Comparison of ENCODE assay signal across 2 cellular contexts in the genomic region with DNA sequence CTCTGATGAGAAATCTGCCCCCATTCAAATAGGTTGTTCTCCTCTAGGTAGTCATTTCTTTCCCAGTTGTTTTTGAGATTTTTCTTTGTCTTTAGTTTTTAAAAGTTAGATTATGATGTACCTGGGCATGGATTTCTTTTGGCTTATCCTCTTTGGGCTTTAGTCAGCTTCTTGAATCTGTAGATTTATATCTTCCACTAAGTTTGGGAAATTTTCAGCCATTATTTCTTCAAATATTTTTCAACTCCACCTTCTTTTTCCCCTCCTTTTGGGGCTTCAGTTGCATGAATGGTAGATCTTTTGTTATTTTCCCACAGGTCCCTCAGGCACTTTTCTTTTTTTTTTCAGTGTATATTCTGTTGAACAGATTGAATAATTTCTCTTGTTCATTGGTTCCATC.
TF ChIP-seq lines count a peak whose summit lies in the region.

No MANE protein-coding gene starts in this region.

TF ChIP-seq in A549, 52 proteins besides CTCF, POLR2A, EP300 and RAD21 (continued from another document):
- TF ChIP-seq JUN (IDR thresholded peaks at IDR 0.05) (no peak), RNF2 (IDR thresholded peaks at IDR 0.05; ENCODE audit: borderline replicate concordance, low read depth) (no peak), HOXB13 (CRISPR knock-in tag; IDR thresholded peaks at IDR 0.05; ENCODE audit: low read depth) (no peak), KDM5A (IDR thresholded peaks at IDR 0.05) (no peak), CHD2 (IDR thresholded peaks at IDR 0.05; ENCODE audit: low read length, partially characterized antibody) (no peak), HOXB5 (CRISPR knock-in tag; IDR thresholded peaks at IDR 0.05) (no peak), GATA3 (IDR thresholded peaks at IDR 0.05; ENCODE audit: borderline replicate concordance) (no peak), PHF8 (IDR thresholded peaks at IDR 0.05; ENCODE audit: borderline replicate concordance, low read depth) (no peak), CBX2 (IDR thresholded peaks at IDR 0.05; ENCODE audit: borderline replicate concordance, low read depth) (no peak), FOXS1 (CRISPR knock-in tag; IDR thresholded peaks at IDR 0.05) (no peak)
- TF ChIP-seq, protein P1, sequence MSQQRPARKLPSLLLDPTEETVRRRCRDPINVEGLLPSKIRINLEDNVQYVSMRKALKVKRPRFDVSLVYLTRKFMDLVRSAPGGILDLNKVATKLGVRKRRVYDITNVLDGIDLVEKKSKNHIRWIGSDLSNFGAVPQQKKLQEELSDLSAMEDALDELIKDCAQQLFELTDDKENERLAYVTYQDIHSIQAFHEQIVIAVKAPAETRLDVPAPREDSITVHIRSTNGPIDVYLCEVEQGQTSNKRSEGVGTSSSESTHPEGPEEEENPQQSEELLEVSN (IDR thresholded peaks at IDR 0.05; ENCODE audit: borderline replicate concordance, low read depth) = no peak
- TF ChIP-seq, protein P2, sequence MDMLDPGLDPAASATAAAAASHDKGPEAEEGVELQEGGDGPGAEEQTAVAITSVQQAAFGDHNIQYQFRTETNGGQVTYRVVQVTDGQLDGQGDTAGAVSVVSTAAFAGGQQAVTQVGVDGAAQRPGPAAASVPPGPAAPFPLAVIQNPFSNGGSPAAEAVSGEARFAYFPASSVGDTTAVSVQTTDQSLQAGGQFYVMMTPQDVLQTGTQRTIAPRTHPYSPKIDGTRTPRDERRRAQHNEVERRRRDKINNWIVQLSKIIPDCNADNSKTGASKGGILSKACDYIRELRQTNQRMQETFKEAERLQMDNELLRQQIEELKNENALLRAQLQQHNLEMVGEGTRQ (IDR thresholded peaks at IDR 0.05) = no peak
- TF ChIP-seq, protein P3, sequence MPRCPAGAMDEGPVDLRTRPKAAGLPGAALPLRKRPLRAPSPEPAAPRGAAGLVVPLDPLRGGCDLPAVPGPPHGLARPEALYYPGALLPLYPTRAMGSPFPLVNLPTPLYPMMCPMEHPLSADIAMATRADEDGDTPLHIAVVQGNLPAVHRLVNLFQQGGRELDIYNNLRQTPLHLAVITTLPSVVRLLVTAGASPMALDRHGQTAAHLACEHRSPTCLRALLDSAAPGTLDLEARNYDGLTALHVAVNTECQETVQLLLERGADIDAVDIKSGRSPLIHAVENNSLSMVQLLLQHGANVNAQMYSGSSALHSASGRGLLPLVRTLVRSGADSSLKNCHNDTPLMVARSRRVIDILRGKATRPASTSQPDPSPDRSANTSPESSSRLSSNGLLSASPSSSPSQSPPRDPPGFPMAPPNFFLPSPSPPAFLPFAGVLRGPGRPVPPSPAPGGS (IDR thresholded peaks at IDR 0.05) = no peak

TF ChIP-seq in HEK293, 187 proteins besides CTCF, POLR2A, EP300 and RAD21 (continued from another document):
- TF ChIP-seq, protein P4, sequence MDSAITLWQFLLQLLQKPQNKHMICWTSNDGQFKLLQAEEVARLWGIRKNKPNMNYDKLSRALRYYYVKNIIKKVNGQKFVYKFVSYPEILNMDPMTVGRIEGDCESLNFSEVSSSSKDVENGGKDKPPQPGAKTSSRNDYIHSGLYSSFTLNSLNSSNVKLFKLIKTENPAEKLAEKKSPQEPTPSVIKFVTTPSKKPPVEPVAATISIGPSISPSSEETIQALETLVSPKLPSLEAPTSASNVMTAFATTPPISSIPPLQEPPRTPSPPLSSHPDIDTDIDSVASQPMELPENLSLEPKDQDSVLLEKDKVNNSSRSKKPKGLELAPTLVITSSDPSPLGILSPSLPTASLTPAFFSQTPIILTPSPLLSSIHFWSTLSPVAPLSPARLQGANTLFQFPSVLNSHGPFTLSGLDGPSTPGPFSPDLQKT (IDR thresholded peaks at IDR 0.05; ENCODE audit: borderline replicate concordance, low read depth, low read length) = no peak
- TF ChIP-seq ZNF423 (tag by site-specific recombination; IDR thresholded peaks at IDR 0.05) (no peak), ZFP69B (tag by site-specific recombination; IDR thresholded peaks at IDR 0.05) (no peak), ZNF558 (tag by site-specific recombination; IDR thresholded peaks at IDR 0.05) (peak; percentile 98), ZNF416 (tag by site-specific recombination; IDR thresholded peaks at IDR 0.05) (no peak)
- TF ChIP-seq, protein P5, sequence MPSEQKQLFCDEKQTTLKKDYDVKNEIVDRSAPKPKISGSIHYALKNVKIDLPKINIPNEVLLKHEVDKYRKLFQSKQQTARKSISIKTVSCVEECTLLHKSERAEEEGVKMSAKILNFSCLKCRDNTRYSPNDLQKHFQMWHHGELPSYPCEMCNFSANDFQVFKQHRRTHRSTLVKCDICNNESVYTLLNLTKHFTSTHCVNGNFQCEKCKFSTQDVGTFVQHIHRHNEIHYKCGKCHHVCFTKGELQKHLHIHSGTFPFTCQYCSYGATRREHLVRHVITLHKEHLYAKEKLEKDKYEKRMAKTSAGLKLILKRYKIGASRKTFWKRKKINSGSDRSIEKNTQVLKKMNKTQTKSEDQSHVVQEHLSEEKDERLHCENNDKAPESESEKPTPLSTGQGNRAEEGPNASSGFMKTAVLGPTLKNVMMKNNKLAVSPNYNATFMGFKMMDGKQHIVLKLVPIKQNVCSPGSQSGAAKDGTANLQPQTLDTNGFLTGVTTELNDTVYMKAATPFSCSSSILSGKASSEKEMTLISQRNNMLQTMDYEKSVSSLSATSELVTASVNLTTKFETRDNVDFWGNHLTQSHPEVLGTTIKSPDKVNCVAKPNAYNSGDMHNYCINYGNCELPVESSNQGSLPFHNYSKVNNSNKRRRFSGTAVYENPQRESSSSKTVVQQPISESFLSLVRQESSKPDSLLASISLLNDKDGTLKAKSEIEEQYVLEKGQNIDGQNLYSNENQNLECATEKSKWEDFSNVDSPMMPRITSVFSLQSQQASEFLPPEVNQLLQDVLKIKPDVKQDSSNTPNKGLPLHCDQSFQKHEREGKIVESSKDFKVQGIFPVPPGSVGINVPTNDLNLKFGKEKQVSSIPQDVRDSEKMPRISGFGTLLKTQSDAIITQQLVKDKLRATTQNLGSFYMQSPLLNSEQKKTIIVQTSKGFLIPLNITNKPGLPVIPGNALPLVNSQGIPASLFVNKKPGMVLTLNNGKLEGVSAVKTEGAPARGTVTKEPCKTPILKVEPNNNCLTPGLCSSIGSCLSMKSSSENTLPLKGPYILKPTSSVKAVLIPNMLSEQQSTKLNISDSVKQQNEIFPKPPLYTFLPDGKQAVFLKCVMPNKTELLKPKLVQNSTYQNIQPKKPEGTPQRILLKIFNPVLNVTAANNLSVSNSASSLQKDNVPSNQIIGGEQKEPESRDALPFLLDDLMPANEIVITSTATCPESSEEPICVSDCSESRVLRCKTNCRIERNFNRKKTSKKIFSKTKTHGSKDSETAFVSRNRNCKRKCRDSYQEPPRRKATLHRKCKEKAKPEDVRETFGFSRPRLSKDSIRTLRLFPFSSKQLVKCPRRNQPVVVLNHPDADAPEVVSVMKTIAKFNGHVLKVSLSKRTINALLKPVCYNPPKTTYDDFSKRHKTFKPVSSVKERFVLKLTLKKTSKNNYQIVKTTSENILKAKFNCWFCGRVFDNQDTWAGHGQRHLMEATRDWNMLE (tag by site-specific recombination; conservative IDR thresholded peaks at IDR 0.05; ENCODE audit: low read depth) = no peak
- TF ChIP-seq, protein P6, sequence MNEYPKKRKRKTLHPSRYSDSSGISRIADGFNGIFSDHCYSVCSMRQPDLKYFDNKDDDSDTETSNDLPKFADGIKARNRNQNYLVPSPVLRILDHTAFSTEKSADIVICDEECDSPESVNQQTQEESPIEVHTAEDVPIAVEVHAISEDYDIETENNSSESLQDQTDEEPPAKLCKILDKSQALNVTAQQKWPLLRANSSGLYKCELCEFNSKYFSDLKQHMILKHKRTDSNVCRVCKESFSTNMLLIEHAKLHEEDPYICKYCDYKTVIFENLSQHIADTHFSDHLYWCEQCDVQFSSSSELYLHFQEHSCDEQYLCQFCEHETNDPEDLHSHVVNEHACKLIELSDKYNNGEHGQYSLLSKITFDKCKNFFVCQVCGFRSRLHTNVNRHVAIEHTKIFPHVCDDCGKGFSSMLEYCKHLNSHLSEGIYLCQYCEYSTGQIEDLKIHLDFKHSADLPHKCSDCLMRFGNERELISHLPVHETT (tag by site-specific recombination; IDR thresholded peaks at IDR 0.05) = no peak
